8 cellular contexts compared by ENCODE assay signal in the genomic region with DNA sequence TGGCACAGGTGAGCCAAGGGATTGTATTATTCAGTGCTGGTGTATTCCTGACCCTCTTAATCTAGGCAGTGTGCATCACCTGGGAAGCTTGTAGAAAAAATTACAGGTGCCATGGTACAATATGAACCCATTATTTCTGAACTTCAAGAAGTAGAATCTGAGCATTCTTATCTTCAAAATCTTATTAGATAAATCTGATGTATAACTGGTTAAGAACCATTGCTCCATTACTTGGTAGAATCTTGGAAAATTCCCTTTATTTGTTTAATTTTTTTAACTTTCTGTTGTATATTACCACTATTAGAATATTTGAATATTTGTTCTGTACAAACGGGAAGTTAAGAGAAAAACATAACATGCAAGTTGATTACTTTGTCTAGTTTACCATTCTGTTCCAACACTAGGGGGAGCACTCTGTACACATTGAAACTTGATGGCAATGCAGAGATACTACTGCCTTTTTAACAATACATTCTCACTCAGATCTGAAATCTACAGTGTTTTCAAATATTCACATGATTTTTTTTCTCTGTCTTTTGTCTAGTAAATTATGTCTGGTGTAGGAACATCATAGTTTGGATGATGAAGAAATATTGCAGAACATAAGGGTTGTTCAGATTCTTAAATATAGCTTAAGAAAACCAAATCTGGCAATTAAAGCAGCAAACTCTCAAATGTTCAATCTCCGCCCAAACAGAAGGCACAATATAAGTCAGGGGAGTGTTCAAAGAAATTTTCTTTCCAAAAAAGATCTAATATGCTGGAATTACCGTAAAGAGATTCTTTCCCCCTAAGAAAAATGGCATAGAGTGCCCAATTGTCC.
DNase-seq lines count a peak whose midpoint lies in the region; ATAC-seq, FAIRE-seq and TF ChIP-seq lines count a peak whose summit lies in the region.

No MANE protein-coding gene starts in this region.

- ATAC-seq in K562 (peak; percentile 66; the same call in 1 of the 3 replicates), GM18498 (IDR thresholded peaks at IDR 0.05; ENCODE audit: unreplicated experiment) (no peak), GM21360 (IDR thresholded peaks at IDR 0.05; ENCODE audit: unreplicated experiment) (no peak)

- no peak overlapping the region for H2AFZ ChIP-seq in K562 (ENCODE audit: low read depth, low read length)

- H3K27me3 ChIP-seq in K562 (ENCODE audit: control insufficient read depth in 2 of 2, insufficient read depth in 2 of 2, low read length in 2 of 2) (no peaks in the 10 kb centered on the region), tibial artery (no peaks in the 10 kb centered on the region)

- 11% methylated on average over 3 of the region's 3 CpGs for WGBS in K562 (ENCODE audit: insufficient coverage, low coverage, missing lambda C conversion rate)

- POLR2A ChIA-PET in HEK293 (lab: Yijun Ruan, JAX) (no interaction called here), K562 (lab: Yijun Ruan, JAX) (interaction anchor here (0.7 kb wide), 1 partner anchor 11 kb away, joined by 3 read pairs; no protein-coding TSS in a partner anchor)

- H3K79me2 ChIP-seq in K562 (ENCODE audit: control insufficient read depth, insufficient read depth, low read length): no peaks in the 10 kb centered on the region

- H3K4me1 ChIP-seq in HEK293 (ENCODE audit: control insufficient read depth, insufficient read depth, low read length) (no peaks in the 10 kb centered on the region), K562 (replicated peaks in 1 of 2; ENCODE audit: control insufficient read depth in 2 of 2, insufficient read depth in 2 of 2, low read length in 2 of 2) (no peaks in the 10 kb centered on the region), tibial artery (no peaks in the 10 kb centered on the region)

- TF ChIP-seq CTCF in HEK293 (tag by site-specific recombination; IDR thresholded peaks at IDR 0.05) (no peak), K562 (IDR thresholded peaks at IDR 0.05 in 2 of 3, conservative IDR thresholded peaks at IDR 0.05 in 1 of 3; ENCODE audit: insufficient read depth in 2 of 3, low read depth in 1 of 3, low read length in 3 of 3) (peak; percentile 37 to 75 (median 38); a peak in 5 of 6 replicates), tibial artery (IDR thresholded peaks at IDR 0.05) (peak; percentile 66 to 72)

- peak; percentile 82 for DNase-seq in COLO829 (ENCODE audit: low spot score)
- peak; percentile 25 to 59 for DNase-seq in NCI-H526 (lab: John Stamatoyannopoulos, UW)
- peak; percentile 32 to 59 (median 37) for DNase-seq in K562 (ENCODE audit: extremely low read depth in 1 of 4, low spot score in 3 of 4)
- no peak for DNase-seq in tibial artery

- TF ChIP-seq RAD21 in K562 (CRISPR knock-in tag; conservative IDR thresholded peaks at IDR 0.05 in 1 of 2, IDR thresholded peaks at IDR 0.05 in 1 of 2): peak; percentile 85 to 87

- H4K20me1 ChIP-seq in K562 (replicated peaks; ENCODE audit: control insufficient read depth, insufficient read depth, low read length): no peaks in the 10 kb centered on the region

- H3K27ac ChIP-seq in HEK293 (ENCODE audit: extremely low read depth, low read depth, low read length): no peak overlapping the region
- H3K27ac ChIP-seq in K562 (ENCODE audit: extremely low read depth, low read depth, low read length): no peak overlapping the region
- H3K27ac ChIP-seq in tibial artery: no peak overlapping the region

- TF ChIP-seq POLR2A in K562 (conservative IDR thresholded peaks at IDR 0.05): no peak

- FAIRE-seq in K562 (lab: Jason Lieb, UNC) (peak; percentile 87), islet of Langerhans (lab: Jason Lieb, UNC) (peak; percentile 99)

- no peak for TF ChIP-seq EP300 in K562 (IDR thresholded peaks at IDR 0.05; ENCODE audit: low read length)

- in situ Hi-C loops in K562 (cut with MboI): no loop called here

- no peaks in the 10 kb centered on the region for H3K9me1 ChIP-seq in K562 (ENCODE audit: control insufficient read depth, insufficient read depth, low read length)

- no peak overlapping the region for H3K4me3 ChIP-seq in HEK293 (ENCODE audit: low read depth, low read length)
- no peak overlapping the region for H3K4me3 ChIP-seq in K562
- H3K4me3 ChIP-seq in tibial artery: no peak overlapping the region

- intact Hi-C loops in K562 (cut with micrococcal nuclease): loop anchor here (1.0 kb wide), 1 partner anchor 649 kb away; no protein-coding TSS in a partner anchor
- intact Hi-C loops in tibial artery (cut with DNase I; ENCODE audit: low total_unique reads): no loop called here

- no peak overlapping the region for H3K4me2 ChIP-seq in K562 (ENCODE audit: insufficient read depth, low read length)

- no peaks in the 10 kb centered on the region for H3K9me3 ChIP-seq in HEK293 (ENCODE audit: control insufficient read depth, insufficient read depth, low read depth, low read length)
- H3K9me3 ChIP-seq in K562 (replicated peaks; ENCODE audit: control insufficient read depth, insufficient read depth, low read depth, low read length): no peaks in the 10 kb centered on the region
- H3K9me3 ChIP-seq in tibial artery: no peaks in the 10 kb centered on the region

- H3K9ac ChIP-seq in K562 (ENCODE audit: insufficient read depth in 1 of 2, low read depth in 2 of 2, low read length in 2 of 2): no peak overlapping the region

- CTCF ChIA-PET in HEK293 (lab: Yijun Ruan, JAX) (interaction anchor here (0.6 to 2.3 kb wide), 27 partner anchors 10 to 1943 kb away, joined by 3 to 11 read pairs (median 4); no protein-coding TSS in a partner anchor), K562 (lab: Yijun Ruan, JAX; ENCODE audit: low intra/inter-chr PET ratio) (interaction anchor here (1.6 kb wide), 1 partner anchor 649 kb away, joined by 15 read pairs; no protein-coding TSS in a partner anchor)

- BruUV-seq in K562 (replicated peaks; lab: Mats Ljungman, UMichigan): no TSS peak

- peaks cover 29 to 45% of the 10 kb centered on the region in 2 experiments for H3K36me3 ChIP-seq in HEK293 (ENCODE audit: control insufficient read depth in 2 of 2, insufficient read depth in 1 of 2, low read length in 2 of 2)
- H3K36me3 ChIP-seq in K562 (ENCODE audit: control insufficient read depth, insufficient read depth, low read length): no peaks in the 10 kb centered on the region
- H3K36me3 ChIP-seq in tibial artery: peaks cover 32 to 49% (median 40%) of the 10 kb centered on the region in 3 donors

TF ChIP-seq in HEK293, 187 proteins besides CTCF, POLR2A, EP300 and RAD21:
- TF ChIP-seq ZNF791 (tag by site-specific recombination; IDR thresholded peaks at IDR 0.05) (no peak), YY1 (tag by site-specific recombination; IDR thresholded peaks at IDR 0.05) (no peak), ZNF514 (tag by site-specific recombination; IDR thresholded peaks at IDR 0.05) (no peak), ZNF654 (tag by site-specific recombination; IDR thresholded peaks at IDR 0.05; ENCODE audit: low read depth) (peak; percentile 53), ZIC2 (tag by site-specific recombination; IDR thresholded peaks at IDR 0.05) (no peak), ZNF423 (tag by site-specific recombination; IDR thresholded peaks at IDR 0.05) (no peak), ZNF549 (tag by site-specific recombination; IDR thresholded peaks at IDR 0.05) (no peak)
- TF ChIP-seq, protein P1, sequence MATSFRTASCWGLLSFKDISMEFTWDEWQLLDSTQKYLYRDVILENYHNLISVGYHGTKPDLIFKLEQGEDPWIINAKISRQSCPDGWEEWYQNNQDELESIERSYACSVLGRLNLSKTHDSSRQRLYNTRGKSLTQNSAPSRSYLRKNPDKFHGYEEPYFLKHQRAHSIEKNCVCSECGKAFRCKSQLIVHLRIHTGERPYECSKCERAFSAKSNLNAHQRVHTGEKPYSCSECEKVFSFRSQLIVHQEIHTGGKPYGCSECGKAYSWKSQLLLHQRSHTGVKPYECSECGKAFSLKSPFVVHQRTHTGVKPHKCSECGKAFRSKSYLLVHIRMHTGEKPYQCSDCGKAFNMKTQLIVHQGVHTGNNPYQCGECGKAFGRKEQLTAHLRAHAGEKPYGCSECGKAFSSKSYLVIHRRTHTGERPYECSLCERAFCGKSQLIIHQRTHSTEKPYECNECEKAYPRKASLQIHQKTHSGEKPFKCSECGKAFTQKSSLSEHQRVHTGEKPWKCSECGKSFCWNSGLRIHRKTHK (tag by site-specific recombination; IDR thresholded peaks at IDR 0.05): no peak

TF ChIP-seq in K562, 482 proteins besides CTCF, POLR2A, EP300 and RAD21 (continues in another document):
- peak in 1 of 2 experiments; percentile 32; a peak in 1 of 4 replicates for TF ChIP-seq FOXA3 (CRISPR knock-in tag; conservative IDR thresholded peaks at IDR 0.05 in 1 of 2, IDR thresholded peaks at IDR 0.05 in 1 of 2)
- TF ChIP-seq, protein P2, sequence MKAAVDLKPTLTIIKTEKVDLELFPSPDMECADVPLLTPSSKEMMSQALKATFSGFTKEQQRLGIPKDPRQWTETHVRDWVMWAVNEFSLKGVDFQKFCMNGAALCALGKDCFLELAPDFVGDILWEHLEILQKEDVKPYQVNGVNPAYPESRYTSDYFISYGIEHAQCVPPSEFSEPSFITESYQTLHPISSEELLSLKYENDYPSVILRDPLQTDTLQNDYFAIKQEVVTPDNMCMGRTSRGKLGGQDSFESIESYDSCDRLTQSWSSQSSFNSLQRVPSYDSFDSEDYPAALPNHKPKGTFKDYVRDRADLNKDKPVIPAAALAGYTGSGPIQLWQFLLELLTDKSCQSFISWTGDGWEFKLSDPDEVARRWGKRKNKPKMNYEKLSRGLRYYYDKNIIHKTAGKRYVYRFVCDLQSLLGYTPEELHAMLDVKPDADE (conservative IDR thresholded peaks at IDR 0.05; ENCODE audit: control insufficient read depth, low read depth, low read length): no peak
- 0 out of 4 replicates have a peak, but pooled peaks of 1 of the 2 experiments have one; percentile 41 for TF ChIP-seq FOXK2 (conservative IDR thresholded peaks at IDR 0.05 in 1 of 2, IDR thresholded peaks at IDR 0.05 in 1 of 2; ENCODE audit: low read depth in 2 of 2)
- TF ChIP-seq PHF21A (IDR thresholded peaks at IDR 0.05; ENCODE audit: borderline replicate concordance, low read depth): no peak
- TF ChIP-seq ZNF282 (CRISPR knock-in tag; IDR thresholded peaks at IDR 0.05): no peak
- peak; percentile 52 for TF ChIP-seq SMC3 (conservative IDR thresholded peaks at IDR 0.05; ENCODE audit: insufficient read depth, low read depth, low read length)
- TF ChIP-seq CBFA2T2 (conservative IDR thresholded peaks at IDR 0.05): no peak
- TF ChIP-seq MYBL2 (IDR thresholded peaks at IDR 0.05; ENCODE audit: low read depth): no peak
- no peak for TF ChIP-seq MYBL2 (CRISPR knock-in tag; IDR thresholded peaks at IDR 0.05; ENCODE audit: borderline replicate concordance)
- TF ChIP-seq ESRRB (CRISPR knock-in tag; IDR thresholded peaks at IDR 0.05; ENCODE audit: borderline replicate concordance): no peak
- TF ChIP-seq HOXB6 (CRISPR knock-in tag; IDR thresholded peaks at IDR 0.05; ENCODE audit: borderline replicate concordance): no peak
- TF ChIP-seq NCOA1 (IDR thresholded peaks at IDR 0.05; ENCODE audit: low read depth): no peak

Comparison
In these comparisons a context has a peak if more than half of its experiments do, and no peak if none do; other contexts are left out.
1. DNase-seq: peak in COLO829 (single experiment), NCI-H526 (2 of 2) and K562 (4 of 4); none in tibial artery (0 of 2).